ENCODE assay signal across 7 cellular contexts in the genomic region with DNA sequence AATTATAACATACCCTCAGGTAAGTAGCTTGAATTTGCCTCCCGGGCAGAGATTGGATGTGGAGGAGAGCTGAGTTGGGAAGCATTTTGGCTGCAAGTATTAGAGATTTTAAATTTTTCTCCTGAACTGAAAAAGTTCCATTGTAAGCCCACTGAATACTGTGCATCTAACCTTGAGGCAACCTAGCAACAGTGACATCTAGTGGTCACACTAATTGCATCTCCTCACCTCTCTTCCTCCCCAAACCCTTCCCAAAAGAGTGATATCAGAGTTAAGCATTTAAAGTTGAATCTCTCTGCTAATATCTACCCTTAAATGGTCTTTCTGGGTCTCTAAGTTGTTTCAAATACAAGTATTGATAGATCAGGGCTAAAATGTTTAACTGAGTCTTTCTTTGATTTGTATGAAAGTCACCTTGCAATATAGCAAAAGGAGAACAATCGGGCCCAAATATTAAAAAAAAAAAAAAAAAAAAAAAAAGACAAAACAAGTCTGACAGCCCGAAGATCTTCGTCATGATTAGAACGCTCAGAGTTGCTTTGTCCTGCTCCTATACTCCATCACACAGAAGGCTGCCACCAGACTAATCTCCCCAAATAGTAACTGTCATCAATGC. TPM values are rescaled to one million over a fixed set of nuclear protein-coding genes. Genes with fewer than 3 reads are reported as not detected.
DNase-seq lines count a peak whose midpoint lies in the region; ATAC-seq, FAIRE-seq and TF ChIP-seq lines count a peak whose summit lies in the region.

No MANE protein-coding gene starts in this region.

- peak in 4 of 5 experiments; percentile 41 to 64 (median 62) for TF ChIP-seq CTCF in transverse colon (IDR thresholded peaks at IDR 0.05)

- WGBS in transverse colon (ENCODE audit: low coverage in 1 of 2), 2 donors = 59% methylated on average over 5 of the region's 5 CpGs

- intact Hi-C loops in transverse colon (cut with DNase I; ENCODE audit: low total_unique reads) = no loop called here

- no peaks in the 10 kb centered on the region for H3K36me3 ChIP-seq in transverse colon

- ATAC-seq in GM19468 (IDR thresholded peaks at IDR 0.05; ENCODE audit: extremely low read depth, unreplicated experiment) = peak; percentile 87

- FAIRE-seq in HTR-8/SVneo (lab: Jason Lieb, UNC) = no peak

- no peaks in the 10 kb centered on the region for H3K9me3 ChIP-seq in transverse colon

- no peaks in the 10 kb centered on the region for H3K27me3 ChIP-seq in transverse colon

- no peak for TF ChIP-seq EP300 in transverse colon (IDR thresholded peaks at IDR 0.05; ENCODE audit: low read depth)

- no peak overlapping the region for H3K4me3 ChIP-seq in transverse colon

- H3K4me1 ChIP-seq in transverse colon = no peaks in the 10 kb centered on the region

- no peak overlapping the region for H3K27ac ChIP-seq in transverse colon

- no peak for TF ChIP-seq POLR2A in transverse colon (IDR thresholded peaks at IDR 0.05)

- in situ Hi-C loops in transverse colon (cut with MboI; ENCODE audit: low pct_ligation_motif_present in 1 of 4, low pct_unique_long_range_greater_than_20kb in 1 of 4, low sequenced_read_pairs in 3 of 4) = loop anchor here in 1 of 4 donors (25.0 kb wide), 1 partner anchor 1153 kb away; no protein-coding TSS in a partner anchor

- DNase-seq in Daoy (ENCODE audit: low read depth) = peak; percentile 55
- peak; percentile 8 for DNase-seq in HTR-8/SVneo (ENCODE audit: insufficient read length, low spot score)
- peak; percentile 74 for DNase-seq in NOMO-1 treated with DMSO at 0.1 percent for 48 hours (lab: John Stamatoyannopoulos, UW; ENCODE audit: unreplicated experiment)
- peak; percentile 23 for DNase-seq in central memory CD4-positive, alpha-beta T cell
- peak; percentile 44 for DNase-seq in kidney glomerular epithelial cell (lab: John Stamatoyannopoulos, UW)
- DNase-seq in transverse colon = no peak

RNA-seq across cellular contexts. Expression of gene DLX5, which starts 40.4 kb away (rescaled TPM):
- total RNA-seq in Daoy (2014; rRNA removed; shearing (Covaris generic)) = 0.34 and 1.3 TPM in 2 replicates
- total RNA-seq in transverse colon = not detected

RNA-seq across cellular contexts. Expression of gene SDHAF3, which starts 52.4 kb away (rescaled TPM):
- 22.6 and 52.0 TPM in 2 replicates for total RNA-seq in Daoy (2014; rRNA removed; shearing (Covaris generic))
- total RNA-seq in transverse colon = 1 to 10 TPM in 2 of 4 donors, under 1 TPM in 1, not detected in 1; 0.60 to 7.5 (median 5.3) TPM

RNA-seq across cellular contexts. Expression of gene DLX6, which starts 59.7 kb away (rescaled TPM):
- 1.8 and 3.7 TPM in 2 replicates for total RNA-seq in Daoy (2014; rRNA removed; shearing (Covaris generic))
- total RNA-seq in transverse colon = not detected
